Comparison of ENCODE assay signal across 26 cellular contexts in genomic region chr10:46236537-46236887, GRCh38. TPM values are rescaled to one million over a fixed set of nuclear protein-coding genes. Genes with fewer than 3 reads are reported as not detected.
DNase-seq lines count a peak whose midpoint lies in the region; ATAC-seq lines count a peak whose summit lies in the region.
"Had no signal": no experiment of that assay in that cellular context is flagged by ENCODE, and none has a peak within 500 bp of the region (broad histone marks: within the 10 kb centered on the region; RNA-seq: fewer than 3 reads in every experiment).

No MANE protein-coding gene starts in this region.

- peaks cover 6% of the 10 kb centered on the region for H3K36me3 Mint-ChIP-seq in activated T-helper 17 cell treated with anti-CD3 and anti-CD28 coated beads, Interleukin-2, amount 50 U/mL, for 72 hours (ENCODE audit: low read depth)
- H3K36me3 Mint-ChIP-seq: mesothelial cell of epicardium had no signal

- H3K4me1 Mint-ChIP-seq in activated T-helper 17 cell treated with anti-CD3 and anti-CD28 coated beads, Interleukin-2, amount 50 U/mL, for 72 hours: peaks cover 22% of the 10 kb centered on the region
- H3K4me1 Mint-ChIP-seq: GM23338, mesothelial cell of epicardium had no signal

- H3K4me3 Mint-ChIP-seq in activated T-helper 17 cell treated with anti-CD3 and anti-CD28 coated beads, Interleukin-2, amount 50 U/mL, for 72 hours: no peak overlapping the region
- H3K4me3 Mint-ChIP-seq: dendritic cell treated with granulocyte-macrophage colony-stimulating factor and Interleukin-4, amounts not matched to agents 40 ng/mL and 50 ng/mL, for 4 days; GM23338; mesothelial cell of epicardium; natural killer cell had no signal

- H3K9me3 Mint-ChIP-seq in activated T-helper 17 cell treated with anti-CD3 and anti-CD28 coated beads, Interleukin-2, amount 50 U/mL, for 72 hours: peaks cover 5% of the 10 kb centered on the region
- H3K9me3 Mint-ChIP-seq: natural killer cell had no signal

- ATAC-seq in activated T-helper 17 cell treated with anti-CD3 and anti-CD28 coated beads, Interleukin-2, amount 50 U/mL, for 72 hours (replicated peaks): no peak
- ATAC-seq: GM23338, natural killer cell, pancreas, right cardiac atrium had no signal

- DNase-seq in stimulated activated CD4-positive, alpha-beta T cell treated with anti-CD3 and anti-CD28 coated beads, Interleukin-4, amount 100 ng/mL, for 24 hours: peak; percentile 2
- no peak for DNase-seq in stimulated activated CD4-positive, alpha-beta T cell treated with anti-CD3 and anti-CD28 coated beads, Interleukin-12 subunit alpha, Interleukin-12 subunit beta, amount 100 ng/mL, for 4 hours
- DNase-seq in mucosa of gallbladder (ENCODE audit: low spot score) (peak; percentile 7), EL (no peak), NCI-H187 (lab: John Stamatoyannopoulos, UW) (no peak), A172 (ENCODE audit: low spot score) (no peak)
- DNase-seq: activated CD4-positive, CD25-positive, alpha-beta regulatory T cell; C1 segment of cervical spinal cord; hypothalamus; NCI-H1417 treated with DMSO at 0.1 percent for 48 hours; NCI-H2081 treated with DMSO at 0.1 percent for 48 hours; NCI-H226; NCI-H69; right cardiac atrium; stimulated activated CD4-positive, alpha-beta T cell treated with anti-CD3 and anti-CD28 coated beads, Interleukin-2, amount 100 ng/mL, for 48 hours had no signal

- H3K27me3 Mint-ChIP-seq in activated T-helper 17 cell treated with anti-CD3 and anti-CD28 coated beads, Interleukin-2, amount 50 U/mL, for 72 hours: no peaks in the 10 kb centered on the region
- H3K27me3 Mint-ChIP-seq: dendritic cell treated with granulocyte-macrophage colony-stimulating factor and Interleukin-4, amounts not matched to agents 40 ng/mL and 50 ng/mL, for 4 days had no signal

- peak overlapping the region; percentile 20 for H3K27ac Mint-ChIP-seq in activated T-helper 17 cell treated with anti-CD3 and anti-CD28 coated beads, Interleukin-2, amount 50 U/mL, for 72 hours
- H3K27ac Mint-ChIP-seq: dendritic cell treated with granulocyte-macrophage colony-stimulating factor and Interleukin-4, amounts not matched to agents 40 ng/mL and 50 ng/mL, for 4 days; GM23338; mesothelial cell of epicardium; natural killer cell had no signal

RNA-seq across cellular contexts. Expression of gene ANTXRL, which starts 50.3 kb away (rescaled TPM):
- total RNA-seq in activated T-helper 17 cell treated with anti-CD3 and anti-CD28 coated beads, Interleukin-2, amount 50 U/mL, for 72 hours: not detected
- not detected for total RNA-seq in mucosa of gallbladder
- 1.8 TPM in 1 of 2 replicates, not detected in the other for total RNA-seq in A172 (2014; rRNA removed; shearing (Covaris generic))
- total RNA-seq: cardiac muscle cell, Daoy, GM23338, liver, mesothelial cell of epicardium, natural killer cell, pancreas, suprapubic skin, urinary bladder had no signal

Comparison
In these comparisons a context has a peak if more than half of its experiments do, and no peak if none do; other contexts are left out.
1. DNase-seq: peak in stimulated activated CD4-positive, alpha-beta T cell treated with anti-CD3 and anti-CD28 coated beads, Interleukin-4, amount 100 ng/mL, for 24 hours (single experiment) and mucosa of gallbladder (single experiment); none in stimulated activated CD4-positive, alpha-beta T cell treated with anti-CD3 and anti-CD28 coated beads, Interleukin-12 subunit alpha, Interleukin-12 subunit beta, amount 100 ng/mL, for 4 hours (single experiment), EL (single experiment), NCI-H187 (0 of 2) and A172 (single experiment).